1 cellular context compared by ENCODE assay signal in the genomic region with DNA sequence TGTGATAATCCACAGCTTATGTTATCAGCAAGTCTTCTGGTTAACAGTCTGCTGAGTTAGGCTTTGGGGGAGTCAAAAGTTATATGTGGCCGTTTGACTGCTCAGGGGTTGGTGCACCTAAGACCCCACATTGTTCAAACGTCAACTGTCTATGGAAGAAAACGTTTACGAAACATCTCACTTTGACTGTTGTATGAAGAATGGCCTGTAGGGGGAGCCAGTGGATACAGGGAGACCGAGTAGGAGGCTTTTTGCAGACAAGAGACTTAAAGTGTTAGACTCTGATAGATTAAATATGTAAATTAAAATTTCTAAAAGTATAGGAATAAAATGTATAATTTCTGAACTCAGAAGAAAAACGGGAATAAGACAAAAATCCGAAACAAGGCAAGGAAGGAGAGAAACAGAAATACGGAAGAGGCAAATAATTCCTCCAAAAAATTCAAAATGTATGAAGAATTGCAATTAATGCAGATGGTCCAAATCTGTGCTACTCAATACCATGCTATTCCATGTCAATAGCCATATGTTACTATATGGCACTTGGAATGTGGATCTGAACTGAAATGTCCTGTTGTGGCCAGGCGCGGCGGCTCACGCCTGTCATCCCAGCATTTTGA.
TF ChIP-seq lines count a peak whose summit lies in the region.

No MANE protein-coding gene starts in this region.

TF ChIP-seq in GM12878, 131 proteins besides CTCF, POLR2A, EP300 and RAD21 (continued from another document):
- TF ChIP-seq, protein P1, sequence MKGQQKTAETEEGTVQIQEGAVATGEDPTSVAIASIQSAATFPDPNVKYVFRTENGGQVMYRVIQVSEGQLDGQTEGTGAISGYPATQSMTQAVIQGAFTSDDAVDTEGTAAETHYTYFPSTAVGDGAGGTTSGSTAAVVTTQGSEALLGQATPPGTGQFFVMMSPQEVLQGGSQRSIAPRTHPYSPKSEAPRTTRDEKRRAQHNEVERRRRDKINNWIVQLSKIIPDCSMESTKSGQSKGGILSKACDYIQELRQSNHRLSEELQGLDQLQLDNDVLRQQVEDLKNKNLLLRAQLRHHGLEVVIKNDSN (IDR thresholded peaks at IDR 0.05; ENCODE audit: borderline replicate concordance, extremely low read length, insufficient read depth, low read depth, low read length) = no peak
- no peak for TF ChIP-seq POLR2AphosphoS5 (IDR thresholded peaks at IDR 0.05; ENCODE audit: low read length)
- TF ChIP-seq, protein P2, sequence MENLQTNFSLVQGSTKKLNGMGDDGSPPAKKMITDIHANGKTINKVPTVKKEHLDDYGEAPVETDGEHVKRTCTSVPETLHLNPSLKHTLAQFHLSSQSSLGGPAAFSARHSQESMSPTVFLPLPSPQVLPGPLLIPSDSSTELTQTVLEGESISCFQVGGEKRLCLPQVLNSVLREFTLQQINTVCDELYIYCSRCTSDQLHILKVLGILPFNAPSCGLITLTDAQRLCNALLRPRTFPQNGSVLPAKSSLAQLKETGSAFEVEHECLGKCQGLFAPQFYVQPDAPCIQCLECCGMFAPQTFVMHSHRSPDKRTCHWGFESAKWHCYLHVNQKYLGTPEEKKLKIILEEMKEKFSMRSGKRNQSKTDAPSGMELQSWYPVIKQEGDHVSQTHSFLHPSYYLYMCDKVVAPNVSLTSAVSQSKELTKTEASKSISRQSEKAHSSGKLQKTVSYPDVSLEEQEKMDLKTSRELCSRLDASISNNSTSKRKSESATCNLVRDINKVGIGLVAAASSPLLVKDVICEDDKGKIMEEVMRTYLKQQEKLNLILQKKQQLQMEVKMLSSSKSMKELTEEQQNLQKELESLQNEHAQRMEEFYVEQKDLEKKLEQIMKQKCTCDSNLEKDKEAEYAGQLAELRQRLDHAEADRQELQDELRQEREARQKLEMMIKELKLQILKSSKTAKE (IDR thresholded peaks at IDR 0.05; ENCODE audit: low read depth, poor library complexity, severe bottlenecking) = peak; percentile 64
- TF ChIP-seq, protein P3, sequence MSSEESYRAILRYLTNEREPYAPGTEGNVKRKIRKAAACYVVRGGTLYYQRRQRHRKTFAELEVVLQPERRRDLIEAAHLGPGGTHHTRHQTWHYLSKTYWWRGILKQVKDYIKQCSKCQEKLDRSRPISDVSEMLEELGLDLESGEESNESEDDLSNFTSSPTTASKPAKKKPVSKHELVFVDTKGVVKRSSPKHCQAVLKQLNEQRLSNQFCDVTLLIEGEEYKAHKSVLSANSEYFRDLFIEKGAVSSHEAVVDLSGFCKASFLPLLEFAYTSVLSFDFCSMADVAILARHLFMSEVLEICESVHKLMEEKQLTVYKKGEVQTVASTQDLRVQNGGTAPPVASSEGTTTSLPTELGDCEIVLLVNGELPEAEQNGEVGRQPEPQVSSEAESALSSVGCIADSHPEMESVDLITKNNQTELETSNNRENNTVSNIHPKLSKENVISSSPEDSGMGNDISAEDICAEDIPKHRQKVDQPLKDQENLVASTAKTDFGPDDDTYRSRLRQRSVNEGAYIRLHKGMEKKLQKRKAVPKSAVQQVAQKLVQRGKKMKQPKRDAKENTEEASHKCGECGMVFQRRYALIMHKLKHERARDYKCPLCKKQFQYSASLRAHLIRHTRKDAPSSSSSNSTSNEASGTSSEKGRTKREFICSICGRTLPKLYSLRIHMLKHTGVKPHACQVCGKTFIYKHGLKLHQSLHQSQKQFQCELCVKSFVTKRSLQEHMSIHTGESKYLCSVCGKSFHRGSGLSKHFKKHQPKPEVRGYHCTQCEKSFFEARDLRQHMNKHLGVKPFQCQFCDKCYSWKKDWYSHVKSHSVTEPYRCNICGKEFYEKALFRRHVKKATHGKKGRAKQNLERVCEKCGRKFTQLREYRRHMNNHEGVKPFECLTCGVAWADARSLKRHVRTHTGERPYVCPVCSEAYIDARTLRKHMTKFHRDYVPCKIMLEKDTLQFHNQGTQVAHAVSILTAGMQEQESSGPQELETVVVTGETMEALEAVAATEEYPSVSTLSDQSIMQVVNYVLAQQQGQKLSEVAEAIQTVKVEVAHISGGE (CRISPR knock-in tag; IDR thresholded peaks at IDR 0.05) = no peak
- TF ChIP-seq YY1 (IDR thresholded peaks at IDR 0.05; ENCODE audit: low read depth, low read length) = peak; percentile 47; the same call in 1 of the 2 replicates
- TF ChIP-seq, protein P4, sequence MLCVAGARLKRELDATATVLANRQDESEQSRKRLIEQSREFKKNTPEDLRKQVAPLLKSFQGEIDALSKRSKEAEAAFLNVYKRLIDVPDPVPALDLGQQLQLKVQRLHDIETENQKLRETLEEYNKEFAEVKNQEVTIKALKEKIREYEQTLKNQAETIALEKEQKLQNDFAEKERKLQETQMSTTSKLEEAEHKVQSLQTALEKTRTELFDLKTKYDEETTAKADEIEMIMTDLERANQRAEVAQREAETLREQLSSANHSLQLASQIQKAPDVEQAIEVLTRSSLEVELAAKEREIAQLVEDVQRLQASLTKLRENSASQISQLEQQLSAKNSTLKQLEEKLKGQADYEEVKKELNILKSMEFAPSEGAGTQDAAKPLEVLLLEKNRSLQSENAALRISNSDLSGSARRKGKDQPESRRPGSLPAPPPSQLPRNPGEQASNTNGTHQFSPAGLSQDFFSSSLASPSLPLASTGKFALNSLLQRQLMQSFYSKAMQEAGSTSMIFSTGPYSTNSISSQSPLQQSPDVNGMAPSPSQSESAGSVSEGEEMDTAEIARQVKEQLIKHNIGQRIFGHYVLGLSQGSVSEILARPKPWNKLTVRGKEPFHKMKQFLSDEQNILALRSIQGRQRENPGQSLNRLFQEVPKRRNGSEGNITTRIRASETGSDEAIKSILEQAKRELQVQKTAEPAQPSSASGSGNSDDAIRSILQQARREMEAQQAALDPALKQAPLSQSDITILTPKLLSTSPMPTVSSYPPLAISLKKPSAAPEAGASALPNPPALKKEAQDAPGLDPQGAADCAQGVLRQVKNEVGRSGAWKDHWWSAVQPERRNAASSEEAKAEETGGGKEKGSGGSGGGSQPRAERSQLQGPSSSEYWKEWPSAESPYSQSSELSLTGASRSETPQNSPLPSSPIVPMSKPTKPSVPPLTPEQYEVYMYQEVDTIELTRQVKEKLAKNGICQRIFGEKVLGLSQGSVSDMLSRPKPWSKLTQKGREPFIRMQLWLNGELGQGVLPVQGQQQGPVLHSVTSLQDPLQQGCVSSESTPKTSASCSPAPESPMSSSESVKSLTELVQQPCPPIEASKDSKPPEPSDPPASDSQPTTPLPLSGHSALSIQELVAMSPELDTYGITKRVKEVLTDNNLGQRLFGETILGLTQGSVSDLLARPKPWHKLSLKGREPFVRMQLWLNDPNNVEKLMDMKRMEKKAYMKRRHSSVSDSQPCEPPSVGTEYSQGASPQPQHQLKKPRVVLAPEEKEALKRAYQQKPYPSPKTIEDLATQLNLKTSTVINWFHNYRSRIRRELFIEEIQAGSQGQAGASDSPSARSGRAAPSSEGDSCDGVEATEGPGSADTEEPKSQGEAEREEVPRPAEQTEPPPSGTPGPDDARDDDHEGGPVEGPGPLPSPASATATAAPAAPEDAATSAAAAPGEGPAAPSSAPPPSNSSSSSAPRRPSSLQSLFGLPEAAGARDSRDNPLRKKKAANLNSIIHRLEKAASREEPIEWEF (IDR thresholded peaks at IDR 0.05; ENCODE audit: insufficient replicate concordance, low read depth, low read length) = peak; percentile 39
- peak; percentile 74; the same call in 1 of the 2 replicates for TF ChIP-seq SMC3 (IDR thresholded peaks at IDR 0.05; ENCODE audit: borderline replicate concordance, low read length)
- no peak for TF ChIP-seq BCL11A (IDR thresholded peaks at IDR 0.05; ENCODE audit: low read depth, low read length)
- TF ChIP-seq ZBED1 (IDR thresholded peaks at IDR 0.05; ENCODE audit: borderline replicate concordance) = no peak
- no peak for TF ChIP-seq TCF3 (IDR thresholded peaks at IDR 0.05; ENCODE audit: borderline replicate concordance, insufficient read depth, low read depth, low read length)
- TF ChIP-seq, protein P5, sequence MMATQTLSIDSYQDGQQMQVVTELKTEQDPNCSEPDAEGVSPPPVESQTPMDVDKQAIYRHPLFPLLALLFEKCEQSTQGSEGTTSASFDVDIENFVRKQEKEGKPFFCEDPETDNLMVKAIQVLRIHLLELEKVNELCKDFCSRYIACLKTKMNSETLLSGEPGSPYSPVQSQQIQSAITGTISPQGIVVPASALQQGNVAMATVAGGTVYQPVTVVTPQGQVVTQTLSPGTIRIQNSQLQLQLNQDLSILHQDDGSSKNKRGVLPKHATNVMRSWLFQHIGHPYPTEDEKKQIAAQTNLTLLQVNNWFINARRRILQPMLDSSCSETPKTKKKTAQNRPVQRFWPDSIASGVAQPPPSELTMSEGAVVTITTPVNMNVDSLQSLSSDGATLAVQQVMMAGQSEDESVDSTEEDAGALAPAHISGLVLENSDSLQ (IDR thresholded peaks at IDR 0.05) = peak; percentile 23; the same call in 1 of the 2 replicates
- no peak for TF ChIP-seq ZZZ3 (IDR thresholded peaks at IDR 0.05; ENCODE audit: control insufficient read depth, insufficient read length, low read depth)
- TF ChIP-seq TCF12 (IDR thresholded peaks at IDR 0.05; ENCODE audit: low read depth, low read length) = no peak
